ENCODE assay signal across 16 cellular contexts in the genomic region with DNA sequence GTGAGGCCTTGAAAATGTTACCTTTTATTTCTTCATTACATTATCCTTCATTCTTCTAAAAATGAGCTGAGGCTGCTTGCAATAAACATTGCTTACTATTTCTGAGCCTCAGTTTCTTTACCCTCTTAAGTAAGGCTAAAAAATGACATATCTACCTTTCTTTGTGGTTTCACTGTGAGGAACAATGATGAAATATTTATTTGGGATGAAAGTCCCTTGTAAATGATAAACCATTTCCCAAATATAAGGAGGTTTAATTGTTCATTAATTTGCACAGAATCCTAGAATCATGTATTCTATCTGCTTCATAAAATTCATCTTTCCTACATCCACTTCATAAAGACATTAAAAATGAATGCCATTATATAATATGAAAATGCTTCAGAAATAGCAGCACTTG.
"Had no signal": no experiment of that assay in that cellular context is flagged by ENCODE, and none has a peak within 500 bp of the region (broad histone marks: within the 10 kb centered on the region; RNA-seq: fewer than 3 reads in every experiment).

No MANE protein-coding gene starts in this region.

- H3K4me1 ChIP-seq: ascending aorta, right atrium auricular region, transverse colon had no signal

- DNase-seq: activated CD4-positive, CD25-positive, alpha-beta regulatory T cell; activated CD8-positive, alpha-beta memory T cell treated with anti-CD3 and anti-CD28 coated beads for 24 hours; activated naive CD4-positive, alpha-beta T cell treated with anti-CD3 and anti-CD28 coated beads, Interleukin-2, amount 50 U/mL, for 16 hours; activated T-cell treated with anti-CD3 and anti-CD28 coated beads, Interleukin-2, amount 50 U/mL, for 4 hours; dorsolateral prefrontal cortex; hypothalamus; lower lobe of right lung; midbrain; nucleus accumbens; transverse colon had no signal

- H3K27ac ChIP-seq: ascending aorta, dorsolateral prefrontal cortex, esophagus muscularis mucosa, lower lobe of right lung, right atrium auricular region, transverse colon had no signal

- ATAC-seq: activated T-cell treated with anti-CD3 and anti-CD28 coated beads, Interleukin-2, amount 50 U/mL, for 4 hours; lower lobe of right lung; SK-N-SH treated with all-trans-retinoic acid at 6 μM for 48 hours; stimulated activated effector memory CD8-positive, alpha-beta T cell treated with anti-CD3 and anti-CD28 coated beads, Interleukin-12 subunit alpha, Interleukin-12 subunit beta, amount 100 ng/mL, for 72 hours had no signal

- H3K9me3 Mint-ChIP-seq: stimulated activated effector memory CD8-positive, alpha-beta T cell treated with anti-CD3 and anti-CD28 coated beads, Interleukin-12 subunit alpha, Interleukin-12 subunit beta, amount 100 ng/mL, for 72 hours had no signal

- H3K4me3 ChIP-seq: ascending aorta, dorsolateral prefrontal cortex, esophagus muscularis mucosa, lower lobe of right lung, right atrium auricular region, smooth muscle cell, transverse colon had no signal

- H3K9me3 ChIP-seq: ascending aorta, esophagus muscularis mucosa, lower lobe of right lung, right atrium auricular region, transverse colon had no signal

- H3K27me3 ChIP-seq: ascending aorta, dorsolateral prefrontal cortex, esophagus muscularis mucosa, right atrium auricular region, transverse colon had no signal
